In the genomic region with DNA sequence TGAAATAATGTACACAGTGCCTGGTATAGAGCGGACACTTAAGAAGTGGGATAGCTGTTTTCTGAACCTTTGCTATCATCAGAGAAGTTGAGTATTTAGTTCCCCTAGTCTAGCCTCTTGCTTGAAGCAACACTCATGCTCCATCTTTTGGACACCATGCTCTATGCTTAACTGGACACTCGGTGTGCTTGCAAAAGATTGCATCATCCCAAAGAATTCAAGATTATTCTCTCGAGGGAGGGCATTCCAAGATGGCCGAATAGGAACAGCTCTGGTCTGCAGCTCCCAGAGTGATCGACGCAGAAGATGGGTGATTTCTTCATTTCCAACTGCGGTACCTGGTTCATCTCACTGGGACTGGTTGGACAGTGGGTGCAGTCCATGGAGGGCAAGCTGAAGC, we compare ENCODE assay signal across 17 cellular contexts.
DNase-seq lines count a peak whose midpoint lies in the region; ATAC-seq, FAIRE-seq and TF ChIP-seq lines count a peak whose summit lies in the region.
"Had no signal": no experiment of that assay in that cellular context is flagged by ENCODE, and none has a peak within 500 bp of the region (broad histone marks: within the 10 kb centered on the region; RNA-seq: fewer than 3 reads in every experiment).

No MANE protein-coding gene starts in this region.

- intact Hi-C loops in HepG2 (cut with micrococcal nuclease; ENCODE audit: unreplicated experiment): no loop called here
- intact Hi-C loops in right lobe of liver (cut with DNase I): no loop called here
- intact Hi-C loops in K562 (cut with micrococcal nuclease): no loop called here

- H3K9me3 Mint-ChIP-seq in neural crest cell: peaks cover 7% of the 10 kb centered on the region

- no peak overlapping the region for H3K9ac ChIP-seq in HepG2 (ENCODE audit: insufficient read depth, low read depth, low read length)
- no peak overlapping the region for H3K9ac ChIP-seq in K562 (ENCODE audit: insufficient read depth in 1 of 2, low read depth in 2 of 2, low read length in 2 of 2)
- H3K9ac ChIP-seq: BLaER1, GM23248 had no signal

- no peak for TF ChIP-seq CTCF in HepG2 (CRISPR knock-in tag; IDR thresholded peaks at IDR 0.05)
- no peak for TF ChIP-seq CTCF in right lobe of liver (IDR thresholded peaks at IDR 0.05)
- TF ChIP-seq CTCF in K562 (IDR thresholded peaks at IDR 0.05 in 2 of 3, conservative IDR thresholded peaks at IDR 0.05 in 1 of 3; ENCODE audit: insufficient read depth in 2 of 3, low read depth in 1 of 3, low read length in 3 of 3): no peak
- TF ChIP-seq CTCF in neural crest cell (conservative IDR thresholded peaks at IDR 0.05): no peak

- TF ChIP-seq POLR2A in HepG2 (IDR thresholded peaks at IDR 0.05; ENCODE audit: insufficient read depth in 1 of 2, low read depth in 2 of 2, low read length in 2 of 2) (no peak), right lobe of liver (IDR thresholded peaks at IDR 0.05) (no peak), K562 (conservative IDR thresholded peaks at IDR 0.05) (no peak)

- H3K27ac ChIP-seq in HepG2 (ENCODE audit: extremely low read length, insufficient read depth, low read length): no peak overlapping the region
- no peak overlapping the region for H3K27ac ChIP-seq in right lobe of liver
- no peak overlapping the region for H3K27ac ChIP-seq in K562 (ENCODE audit: extremely low read depth, low read depth, low read length)
- H3K27ac ChIP-seq: BLaER1, GM23248 had no signal

- FAIRE-seq in HepG2 (lab: Jason Lieb, UNC) (no peak), K562 (lab: Jason Lieb, UNC) (no peak)

- H3K79me2 ChIP-seq in HepG2 (ENCODE audit: insufficient read depth, low read length) (no peaks in the 10 kb centered on the region), K562 (ENCODE audit: control insufficient read depth, insufficient read depth, low read length) (no peaks in the 10 kb centered on the region)

- POLR2A ChIA-PET in HepG2 (lab: Yijun Ruan, JAX): no interaction called here
- POLR2A ChIA-PET in K562 (lab: Yijun Ruan, JAX): no interaction called here

- 33% methylated on average over 7 of the region's 7 CpGs for WGBS in HepG2 (ENCODE audit: low lambda C conversion rate)
- 81% methylated on average over 7 of the region's 7 CpGs for WGBS in right lobe of liver (ENCODE audit: insufficient coverage, low coverage, low lambda C conversion rate, missing lambda C conversion rate)
- 2% methylated on average over 7 of the region's 7 CpGs for WGBS in K562 (ENCODE audit: insufficient coverage, low coverage, missing lambda C conversion rate)

- no peak for TF ChIP-seq EP300 in HepG2 (IDR thresholded peaks at IDR 0.05; ENCODE audit: low read depth in 2 of 2, low read length in 2 of 2)
- TF ChIP-seq EP300 in HepG2 (CRISPR knock-in tag; IDR thresholded peaks at IDR 0.05; ENCODE audit: borderline replicate concordance): no peak
- TF ChIP-seq EP300 in K562 (IDR thresholded peaks at IDR 0.05; ENCODE audit: low read length): no peak

- H3K4me3 ChIP-seq in HepG2 (replicated peaks in 1 of 3; ENCODE audit: insufficient read depth in 1 of 3, low read depth in 2 of 3, low read length in 3 of 3): no peak overlapping the region
- no peak overlapping the region for H3K4me3 ChIP-seq in right lobe of liver
- H3K4me3 ChIP-seq in K562: no peak overlapping the region
- H3K4me3 ChIP-seq: BLaER1, GM23248 had no signal

- 0 out of 2 replicates have a peak, but pooled peaks cover 6% of the 10 kb centered on the region for H3K9me3 ChIP-seq in HepG2 (ENCODE audit: low read length)
- H3K9me3 ChIP-seq in right lobe of liver: no peaks in the 10 kb centered on the region
- H3K9me3 ChIP-seq in K562 (replicated peaks; ENCODE audit: control insufficient read depth, insufficient read depth, low read depth, low read length): no peaks in the 10 kb centered on the region
- H3K9me3 ChIP-seq: BLaER1 had no signal

- no peaks in the 10 kb centered on the region for H3K36me3 Mint-ChIP-seq in neural crest cell (ENCODE audit: low read depth)
- H3K36me3 Mint-ChIP-seq: CD8-positive, alpha-beta T cell had no signal

- H3K4me3 Mint-ChIP-seq in neural crest cell: no peak overlapping the region
- H3K4me3 Mint-ChIP-seq: CD8-positive, alpha-beta T cell; HFFc6 had no signal

- no peak for TF ChIP-seq RAD21 in HepG2 (CRISPR knock-in tag; IDR thresholded peaks at IDR 0.05)
- no peak for TF ChIP-seq RAD21 in K562 (CRISPR knock-in tag; conservative IDR thresholded peaks at IDR 0.05 in 1 of 2, IDR thresholded peaks at IDR 0.05 in 1 of 2)

- in situ Hi-C loops in HepG2 (cut with HindIII; ENCODE audit: extremely low pct_ligation_motif_present, low pct_unique_long_range_greater_than_20kb): no loop called here
- in situ Hi-C loops in K562 (cut with MboI): no loop called here

- no peaks in the 10 kb centered on the region for H3K9me1 ChIP-seq in K562 (ENCODE audit: control insufficient read depth, insufficient read depth, low read length)

- H4K20me1 ChIP-seq in HepG2 (ENCODE audit: insufficient read depth, low read length) (no peaks in the 10 kb centered on the region), K562 (replicated peaks; ENCODE audit: control insufficient read depth, insufficient read depth, low read length) (no peaks in the 10 kb centered on the region)
- H4K20me1 ChIP-seq: BLaER1 had no signal

- CTCF ChIA-PET in HepG2 (lab: Yijun Ruan, JAX; ENCODE audit: low intra/inter-chr PET ratio, low total read pairs): no interaction called here
- CTCF ChIA-PET in K562 (lab: Yijun Ruan, JAX; ENCODE audit: low intra/inter-chr PET ratio): no interaction called here

- H3K4me1 ChIP-seq in HepG2 (ENCODE audit: insufficient read depth, low read length) (no peaks in the 10 kb centered on the region), right lobe of liver (no peaks in the 10 kb centered on the region), K562 (replicated peaks in 1 of 2; ENCODE audit: control insufficient read depth in 2 of 2, insufficient read depth in 2 of 2, low read length in 2 of 2) (no peaks in the 10 kb centered on the region)
- H3K4me1 ChIP-seq: BLaER1 had no signal

- no peaks in the 10 kb centered on the region for H3K27me3 ChIP-seq in HepG2 (ENCODE audit: control insufficient read depth in 1 of 2, insufficient read depth in 2 of 2, low read length in 2 of 2)
- H3K27me3 ChIP-seq in right lobe of liver: no peaks in the 10 kb centered on the region
- H3K27me3 ChIP-seq in K562 (ENCODE audit: control insufficient read depth in 2 of 2, insufficient read depth in 2 of 2, low read length in 2 of 2): no peaks in the 10 kb centered on the region
- H3K27me3 ChIP-seq: BLaER1 had no signal

- ATAC-seq in HepG2 (no peak), right lobe of liver (no peak), K562 (no peak), GM21529 (IDR thresholded peaks at IDR 0.05; ENCODE audit: unreplicated experiment) (no peak), GM18870 (IDR thresholded peaks at IDR 0.05; ENCODE audit: unreplicated experiment) (no peak), HG03460 (IDR thresholded peaks at IDR 0.05; ENCODE audit: unreplicated experiment) (no peak)
- ATAC-seq: CD8-positive, alpha-beta T cell; HCT116 had no signal

- H3K27me3 Mint-ChIP-seq in neural crest cell (ENCODE audit: low read depth): peaks cover 3% of the 10 kb centered on the region

- H3K4me2 ChIP-seq in HepG2 (ENCODE audit: low read depth, low read length): no peak overlapping the region; the same call in 1 of the 2 replicates
- H3K4me2 ChIP-seq in K562 (ENCODE audit: insufficient read depth, low read length): no peak overlapping the region
- H3K4me2 ChIP-seq: BLaER1 had no signal

- H2AFZ ChIP-seq in HepG2 (ENCODE audit: low read length) (no peak overlapping the region), K562 (ENCODE audit: low read depth, low read length) (no peak overlapping the region)
- H2AFZ ChIP-seq: GM23248 had no signal

- H3K36me3 ChIP-seq in HepG2 (replicated peaks in 1 of 2; ENCODE audit: control insufficient read depth in 1 of 2, insufficient read depth in 2 of 2, low read length in 2 of 2) (no peaks in the 10 kb centered on the region), right lobe of liver (no peaks in the 10 kb centered on the region), K562 (ENCODE audit: control insufficient read depth, insufficient read depth, low read length) (no peaks in the 10 kb centered on the region)
- H3K36me3 ChIP-seq: BLaER1 had no signal

- DNase-seq in HepG2 (ENCODE audit: low spot score) (no peak), right lobe of liver (no peak), OCI-M1 (lab: John Stamatoyannopoulos, UW) (peak; percentile 61), K562 (ENCODE audit: extremely low read depth in 1 of 4, low spot score in 3 of 4) (no peak), neural crest cell (ENCODE audit: low read depth, low spot score) (no peak)
- DNase-seq: 8988T; CD8-positive, alpha-beta T cell; DMS79 treated with DMSO at 0.1 percent for 48 hours; GF-D8; GM23248; H7; HFFc6 had no signal

- no TSS peak for BruUV-seq in HepG2 (replicated peaks; lab: Mats Ljungman, UMichigan)
- no TSS peak for BruUV-seq in K562 (replicated peaks; lab: Mats Ljungman, UMichigan)

- no peaks in the 10 kb centered on the region for H3K4me1 Mint-ChIP-seq in neural crest cell

- peak overlapping the region; percentile 78 for H3K27ac Mint-ChIP-seq in neural crest cell (ENCODE audit: unreplicated experiment)
- H3K27ac Mint-ChIP-seq: CD8-positive, alpha-beta T cell; HFFc6 had no signal

TF ChIP-seq in HepG2, 621 proteins besides CTCF, POLR2A, EP300 and RAD21 (continues in another document):
- TF ChIP-seq CEBPB (IDR thresholded peaks at IDR 0.05; ENCODE audit: borderline replicate concordance, low read depth, low read length) (peak; percentile 49; the same call in 1 of the 2 replicates), CEBPG (CRISPR knock-in tag; IDR thresholded peaks at IDR 0.05) (peak; percentile 43; the same call in 1 of the 2 replicates)
- TF ChIP-seq, protein P1, sequence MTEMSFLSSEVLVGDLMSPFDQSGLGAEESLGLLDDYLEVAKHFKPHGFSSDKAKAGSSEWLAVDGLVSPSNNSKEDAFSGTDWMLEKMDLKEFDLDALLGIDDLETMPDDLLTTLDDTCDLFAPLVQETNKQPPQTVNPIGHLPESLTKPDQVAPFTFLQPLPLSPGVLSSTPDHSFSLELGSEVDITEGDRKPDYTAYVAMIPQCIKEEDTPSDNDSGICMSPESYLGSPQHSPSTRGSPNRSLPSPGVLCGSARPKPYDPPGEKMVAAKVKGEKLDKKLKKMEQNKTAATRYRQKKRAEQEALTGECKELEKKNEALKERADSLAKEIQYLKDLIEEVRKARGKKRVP (CRISPR knock-in tag; IDR thresholded peaks at IDR 0.05): peak in 1 of 2 experiments; percentile 58; a peak in 2 of 4 replicates

TF ChIP-seq in K562, 482 proteins besides CTCF, POLR2A, EP300 and RAD21 (continues in another document):
- TF ChIP-seq ELF2 (CRISPR knock-in tag; IDR thresholded peaks at IDR 0.05) (no peak), RFX5 (IDR thresholded peaks at IDR 0.05; ENCODE audit: low read depth, low read length) (no peak), HMGN3 (IDR thresholded peaks at IDR 0.05; ENCODE audit: borderline replicate concordance, extremely low read depth, insufficient read length, low read depth, low read length) (no peak)
